In genomic region chr14:21476526-21476924, GRCh38 we compare ENCODE assay signal across 1 cellular context.
TF ChIP-seq lines count a peak whose summit lies in the region.

No MANE protein-coding gene starts in this region.

TF ChIP-seq in K562, 482 proteins besides CTCF, POLR2A, EP300 and RAD21:
- TF ChIP-seq, protein P1, sequence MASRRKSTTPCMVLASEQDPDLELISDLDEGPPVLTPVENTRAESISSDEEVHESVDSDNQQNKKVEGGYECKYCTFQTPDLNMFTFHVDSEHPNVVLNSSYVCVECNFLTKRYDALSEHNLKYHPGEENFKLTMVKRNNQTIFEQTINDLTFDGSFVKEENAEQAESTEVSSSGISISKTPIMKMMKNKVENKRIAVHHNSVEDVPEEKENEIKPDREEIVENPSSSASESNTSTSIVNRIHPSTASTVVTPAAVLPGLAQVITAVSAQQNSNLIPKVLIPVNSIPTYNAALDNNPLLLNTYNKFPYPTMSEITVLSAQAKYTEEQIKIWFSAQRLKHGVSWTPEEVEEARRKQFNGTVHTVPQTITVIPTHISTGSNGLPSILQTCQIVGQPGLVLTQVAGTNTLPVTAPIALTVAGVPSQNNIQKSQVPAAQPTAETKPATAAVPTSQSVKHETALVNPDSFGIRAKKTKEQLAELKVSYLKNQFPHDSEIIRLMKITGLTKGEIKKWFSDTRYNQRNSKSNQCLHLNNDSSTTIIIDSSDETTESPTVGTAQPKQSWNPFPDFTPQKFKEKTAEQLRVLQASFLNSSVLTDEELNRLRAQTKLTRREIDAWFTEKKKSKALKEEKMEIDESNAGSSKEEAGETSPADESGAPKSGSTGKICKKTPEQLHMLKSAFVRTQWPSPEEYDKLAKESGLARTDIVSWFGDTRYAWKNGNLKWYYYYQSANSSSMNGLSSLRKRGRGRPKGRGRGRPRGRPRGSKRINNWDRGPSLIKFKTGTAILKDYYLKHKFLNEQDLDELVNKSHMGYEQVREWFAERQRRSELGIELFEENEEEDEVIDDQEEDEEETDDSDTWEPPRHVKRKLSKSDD (conservative IDR thresholded peaks at IDR 0.05; ENCODE audit: low read length), result no peak
- 0 out of 2 replicates have a peak, but pooled peaks have one; percentile 26 for TF ChIP-seq ETV1 (tag; conservative IDR thresholded peaks at IDR 0.05; ENCODE audit: low read depth)
- no peak for TF ChIP-seq TBP (optimal IDR thresholded peaks at IDR 0.05; ENCODE audit: low read depth, low read length)
- 0 out of 2 replicates have a peak, but pooled peaks have one; percentile 6 for TF ChIP-seq TOE1 (IDR thresholded peaks at IDR 0.05; ENCODE audit: borderline replicate concordance)
- no peak for TF ChIP-seq TOE1 (CRISPR knock-in tag; IDR thresholded peaks at IDR 0.05; ENCODE audit: borderline replicate concordance, low read depth)
- TF ChIP-seq BHLHE40 (IDR thresholded peaks at IDR 0.05; ENCODE audit: low read length), result peak; percentile 63
- TF ChIP-seq POLR2AphosphoS2 (IDR thresholded peaks at IDR 0.05; ENCODE audit: low read length), result no peak
- TF ChIP-seq, protein P2, sequence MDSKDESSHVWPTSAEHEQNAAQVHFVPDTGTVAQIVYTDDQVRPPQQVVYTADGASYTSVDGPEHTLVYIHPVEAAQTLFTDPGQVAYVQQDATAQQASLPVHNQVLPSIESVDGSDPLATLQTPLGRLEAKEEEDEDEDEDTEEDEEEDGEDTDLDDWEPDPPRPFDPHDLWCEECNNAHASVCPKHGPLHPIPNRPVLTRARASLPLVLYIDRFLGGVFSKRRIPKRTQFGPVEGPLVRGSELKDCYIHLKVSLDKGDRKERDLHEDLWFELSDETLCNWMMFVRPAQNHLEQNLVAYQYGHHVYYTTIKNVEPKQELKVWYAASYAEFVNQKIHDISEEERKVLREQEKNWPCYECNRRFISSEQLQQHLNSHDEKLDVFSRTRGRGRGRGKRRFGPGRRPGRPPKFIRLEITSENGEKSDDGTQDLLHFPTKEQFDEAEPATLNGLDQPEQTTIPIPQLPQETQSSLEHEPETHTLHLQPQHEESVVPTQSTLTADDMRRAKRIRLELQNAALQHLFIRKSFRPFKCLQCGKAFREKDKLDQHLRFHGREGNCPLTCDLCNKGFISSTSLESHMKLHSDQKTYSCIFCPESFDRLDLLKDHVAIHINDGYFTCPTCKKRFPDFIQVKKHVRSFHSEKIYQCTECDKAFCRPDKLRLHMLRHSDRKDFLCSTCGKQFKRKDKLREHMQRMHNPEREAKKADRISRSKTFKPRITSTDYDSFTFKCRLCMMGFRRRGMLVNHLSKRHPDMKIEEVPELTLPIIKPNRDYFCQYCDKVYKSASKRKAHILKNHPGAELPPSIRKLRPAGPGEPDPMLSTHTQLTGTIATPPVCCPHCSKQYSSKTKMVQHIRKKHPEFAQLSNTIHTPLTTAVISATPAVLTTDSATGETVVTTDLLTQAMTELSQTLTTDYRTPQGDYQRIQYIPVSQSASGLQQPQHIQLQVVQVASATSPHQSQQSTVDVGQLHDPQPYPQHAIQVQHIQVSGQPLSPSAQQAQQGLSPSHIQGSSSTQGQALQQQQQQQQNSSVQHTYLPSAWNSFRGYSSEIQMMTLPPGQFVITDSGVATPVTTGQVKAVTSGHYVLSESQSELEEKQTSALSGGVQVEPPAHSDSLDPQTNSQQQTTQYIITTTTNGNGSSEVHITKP (IDR thresholded peaks at IDR 0.05; ENCODE audit: partially characterized antibody), result peak; percentile 99
- peak in 1 of 2 experiments; percentile 97; a peak in 2 of 4 replicates for TF ChIP-seq NONO (IDR thresholded peaks at IDR 0.05; ENCODE audit: low read depth in 2 of 2, low read length in 1 of 2)
- no peak for TF ChIP-seq ZNF134 (CRISPR knock-in tag; conservative IDR thresholded peaks at IDR 0.05)
- no peak for TF ChIP-seq ZNF311 (CRISPR knock-in tag; IDR thresholded peaks at IDR 0.05)
- no peak for TF ChIP-seq HMG20A (CRISPR knock-in tag; conservative IDR thresholded peaks at IDR 0.05)
- TF ChIP-seq, protein P3, sequence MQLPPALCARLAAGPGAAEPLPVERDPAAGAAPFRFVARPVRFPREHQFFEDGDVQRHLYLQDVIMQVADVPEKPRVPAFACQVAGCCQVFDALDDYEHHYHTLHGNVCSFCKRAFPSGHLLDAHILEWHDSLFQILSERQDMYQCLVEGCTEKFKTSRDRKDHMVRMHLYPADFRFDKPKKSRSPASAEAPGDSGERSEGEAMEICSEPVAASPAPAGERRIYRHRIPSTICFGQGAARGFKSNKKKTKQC (CRISPR knock-in tag; IDR thresholded peaks at IDR 0.05), result no peak
- peak; percentile 15; the same call in 1 of the 2 replicates for TF ChIP-seq TCF3 (CRISPR knock-in tag; IDR thresholded peaks at IDR 0.05)
- TF ChIP-seq RFX7 (CRISPR knock-in tag; IDR thresholded peaks at IDR 0.05), result no peak
- 0 out of 2 replicates have a peak, but pooled peaks have one; percentile 5 for TF ChIP-seq HMBOX1 (IDR thresholded peaks at IDR 0.05)
- TF ChIP-seq, protein P4, sequence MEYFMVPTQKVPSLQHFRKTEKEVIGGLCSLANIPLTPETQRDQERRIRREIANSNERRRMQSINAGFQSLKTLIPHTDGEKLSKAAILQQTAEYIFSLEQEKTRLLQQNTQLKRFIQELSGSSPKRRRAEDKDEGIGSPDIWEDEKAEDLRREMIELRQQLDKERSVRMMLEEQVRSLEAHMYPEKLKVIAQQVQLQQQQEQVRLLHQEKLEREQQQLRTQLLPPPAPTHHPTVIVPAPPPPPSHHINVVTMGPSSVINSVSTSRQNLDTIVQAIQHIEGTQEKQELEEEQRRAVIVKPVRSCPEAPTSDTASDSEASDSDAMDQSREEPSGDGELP (CRISPR knock-in tag; IDR thresholded peaks at IDR 0.05; ENCODE audit: borderline replicate concordance), result no peak
- TF ChIP-seq CBFA2T3 (IDR thresholded peaks at IDR 0.05), result 0 out of 2 replicates have a peak, but pooled peaks have one; percentile 20
- peak; percentile 59; the same call in 1 of the 2 replicates for TF ChIP-seq JUND (IDR thresholded peaks at IDR 0.05; ENCODE audit: borderline replicate concordance, low read depth, low read length)
- no peak for TF ChIP-seq JUND (tag; IDR thresholded peaks at IDR 0.05; ENCODE audit: borderline replicate concordance, low read depth, low read length)
- TF ChIP-seq ZNF253 (CRISPR knock-in tag; conservative IDR thresholded peaks at IDR 0.05), result no peak
- TF ChIP-seq SRSF9 (IDR thresholded peaks at IDR 0.05; ENCODE audit: borderline replicate concordance, low read depth, low read length), result no peak
- no peak for TF ChIP-seq ZNF184 (CRISPR knock-in tag; IDR thresholded peaks at IDR 0.05)
- TF ChIP-seq, protein P5, sequence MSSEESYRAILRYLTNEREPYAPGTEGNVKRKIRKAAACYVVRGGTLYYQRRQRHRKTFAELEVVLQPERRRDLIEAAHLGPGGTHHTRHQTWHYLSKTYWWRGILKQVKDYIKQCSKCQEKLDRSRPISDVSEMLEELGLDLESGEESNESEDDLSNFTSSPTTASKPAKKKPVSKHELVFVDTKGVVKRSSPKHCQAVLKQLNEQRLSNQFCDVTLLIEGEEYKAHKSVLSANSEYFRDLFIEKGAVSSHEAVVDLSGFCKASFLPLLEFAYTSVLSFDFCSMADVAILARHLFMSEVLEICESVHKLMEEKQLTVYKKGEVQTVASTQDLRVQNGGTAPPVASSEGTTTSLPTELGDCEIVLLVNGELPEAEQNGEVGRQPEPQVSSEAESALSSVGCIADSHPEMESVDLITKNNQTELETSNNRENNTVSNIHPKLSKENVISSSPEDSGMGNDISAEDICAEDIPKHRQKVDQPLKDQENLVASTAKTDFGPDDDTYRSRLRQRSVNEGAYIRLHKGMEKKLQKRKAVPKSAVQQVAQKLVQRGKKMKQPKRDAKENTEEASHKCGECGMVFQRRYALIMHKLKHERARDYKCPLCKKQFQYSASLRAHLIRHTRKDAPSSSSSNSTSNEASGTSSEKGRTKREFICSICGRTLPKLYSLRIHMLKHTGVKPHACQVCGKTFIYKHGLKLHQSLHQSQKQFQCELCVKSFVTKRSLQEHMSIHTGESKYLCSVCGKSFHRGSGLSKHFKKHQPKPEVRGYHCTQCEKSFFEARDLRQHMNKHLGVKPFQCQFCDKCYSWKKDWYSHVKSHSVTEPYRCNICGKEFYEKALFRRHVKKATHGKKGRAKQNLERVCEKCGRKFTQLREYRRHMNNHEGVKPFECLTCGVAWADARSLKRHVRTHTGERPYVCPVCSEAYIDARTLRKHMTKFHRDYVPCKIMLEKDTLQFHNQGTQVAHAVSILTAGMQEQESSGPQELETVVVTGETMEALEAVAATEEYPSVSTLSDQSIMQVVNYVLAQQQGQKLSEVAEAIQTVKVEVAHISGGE (CRISPR knock-in tag; IDR thresholded peaks at IDR 0.05), result peak in 1 of 3 experiments; percentile 85; a peak in 1 of 6 replicates
- TF ChIP-seq TCF7L2 (IDR thresholded peaks at IDR 0.05; ENCODE audit: low read depth, low read length), result peak; percentile 83
